In the genomic region with DNA sequence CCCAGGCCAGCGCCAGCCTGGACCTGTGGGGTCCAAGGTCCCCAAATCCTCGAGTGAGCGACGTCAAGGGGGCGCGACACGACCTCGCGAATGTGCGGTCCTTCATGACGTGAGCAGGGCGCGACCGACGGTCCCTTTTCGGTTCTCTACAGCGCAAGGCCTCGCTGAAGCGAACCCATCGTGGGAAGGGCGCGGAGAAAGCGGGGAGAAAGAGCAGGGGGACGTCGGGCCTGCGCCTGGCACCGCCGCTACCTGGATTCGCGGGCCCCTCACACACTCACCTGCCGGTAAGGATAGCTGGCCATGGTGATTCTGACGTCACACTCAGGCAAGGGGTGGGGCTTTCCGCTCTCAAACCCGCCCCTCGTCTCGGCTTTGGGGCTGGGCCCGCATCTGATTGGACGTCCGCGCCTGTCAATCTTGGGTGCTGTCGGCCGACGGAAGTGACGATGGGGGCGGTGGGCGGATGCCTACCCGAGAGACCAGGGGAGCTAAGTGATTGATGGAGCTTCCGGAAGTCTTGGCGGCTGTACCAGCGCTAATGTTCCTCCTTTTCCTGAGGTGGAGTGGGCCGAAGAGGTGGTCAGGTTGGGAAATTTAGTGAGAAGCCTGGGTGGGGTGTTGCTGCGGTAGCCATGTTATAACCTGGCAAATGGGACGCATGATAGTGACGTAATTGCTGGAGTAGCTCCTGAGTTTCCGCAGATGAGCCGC, we compare ENCODE assay signal across 1 cellular context.
TF ChIP-seq lines count a peak whose summit lies in the region.

TSS of gene PEF1 (minus strand) at position 317 of the 714 bp plus-strand sequence. CDS start at position 305, 12 bp downstream.

TF ChIP-seq in GM12878, 131 proteins besides CTCF, POLR2A, EP300 and RAD21 (continued from another document and continues in another):
- TF ChIP-seq E2F4 (IDR thresholded peaks at IDR 0.05; ENCODE audit: low read depth, low read length) = no peak
- TF ChIP-seq, protein P1, sequence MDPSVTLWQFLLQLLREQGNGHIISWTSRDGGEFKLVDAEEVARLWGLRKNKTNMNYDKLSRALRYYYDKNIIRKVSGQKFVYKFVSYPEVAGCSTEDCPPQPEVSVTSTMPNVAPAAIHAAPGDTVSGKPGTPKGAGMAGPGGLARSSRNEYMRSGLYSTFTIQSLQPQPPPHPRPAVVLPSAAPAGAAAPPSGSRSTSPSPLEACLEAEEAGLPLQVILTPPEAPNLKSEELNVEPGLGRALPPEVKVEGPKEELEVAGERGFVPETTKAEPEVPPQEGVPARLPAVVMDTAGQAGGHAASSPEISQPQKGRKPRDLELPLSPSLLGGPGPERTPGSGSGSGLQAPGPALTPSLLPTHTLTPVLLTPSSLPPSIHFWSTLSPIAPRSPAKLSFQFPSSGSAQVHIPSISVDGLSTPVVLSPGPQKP (IDR thresholded peaks at IDR 0.05; ENCODE audit: low read depth, low read length) = peak; percentile 27; the same call in 1 of the 2 replicates
- TF ChIP-seq, protein P2, sequence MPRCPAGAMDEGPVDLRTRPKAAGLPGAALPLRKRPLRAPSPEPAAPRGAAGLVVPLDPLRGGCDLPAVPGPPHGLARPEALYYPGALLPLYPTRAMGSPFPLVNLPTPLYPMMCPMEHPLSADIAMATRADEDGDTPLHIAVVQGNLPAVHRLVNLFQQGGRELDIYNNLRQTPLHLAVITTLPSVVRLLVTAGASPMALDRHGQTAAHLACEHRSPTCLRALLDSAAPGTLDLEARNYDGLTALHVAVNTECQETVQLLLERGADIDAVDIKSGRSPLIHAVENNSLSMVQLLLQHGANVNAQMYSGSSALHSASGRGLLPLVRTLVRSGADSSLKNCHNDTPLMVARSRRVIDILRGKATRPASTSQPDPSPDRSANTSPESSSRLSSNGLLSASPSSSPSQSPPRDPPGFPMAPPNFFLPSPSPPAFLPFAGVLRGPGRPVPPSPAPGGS (IDR thresholded peaks at IDR 0.05; ENCODE audit: borderline replicate concordance, insufficient read depth, low read depth, low read length, poor library complexity, severe bottlenecking) = no peak
- TF ChIP-seq JUND (IDR thresholded peaks at IDR 0.05; ENCODE audit: low read depth, low read length) = no peak
- TF ChIP-seq CREM (IDR thresholded peaks at IDR 0.05; ENCODE audit: low read depth) = peak; percentile 100
- TF ChIP-seq YY1 (IDR thresholded peaks at IDR 0.05; ENCODE audit: low read depth, low read length) = peak; percentile 100
- TF ChIP-seq, protein P3, sequence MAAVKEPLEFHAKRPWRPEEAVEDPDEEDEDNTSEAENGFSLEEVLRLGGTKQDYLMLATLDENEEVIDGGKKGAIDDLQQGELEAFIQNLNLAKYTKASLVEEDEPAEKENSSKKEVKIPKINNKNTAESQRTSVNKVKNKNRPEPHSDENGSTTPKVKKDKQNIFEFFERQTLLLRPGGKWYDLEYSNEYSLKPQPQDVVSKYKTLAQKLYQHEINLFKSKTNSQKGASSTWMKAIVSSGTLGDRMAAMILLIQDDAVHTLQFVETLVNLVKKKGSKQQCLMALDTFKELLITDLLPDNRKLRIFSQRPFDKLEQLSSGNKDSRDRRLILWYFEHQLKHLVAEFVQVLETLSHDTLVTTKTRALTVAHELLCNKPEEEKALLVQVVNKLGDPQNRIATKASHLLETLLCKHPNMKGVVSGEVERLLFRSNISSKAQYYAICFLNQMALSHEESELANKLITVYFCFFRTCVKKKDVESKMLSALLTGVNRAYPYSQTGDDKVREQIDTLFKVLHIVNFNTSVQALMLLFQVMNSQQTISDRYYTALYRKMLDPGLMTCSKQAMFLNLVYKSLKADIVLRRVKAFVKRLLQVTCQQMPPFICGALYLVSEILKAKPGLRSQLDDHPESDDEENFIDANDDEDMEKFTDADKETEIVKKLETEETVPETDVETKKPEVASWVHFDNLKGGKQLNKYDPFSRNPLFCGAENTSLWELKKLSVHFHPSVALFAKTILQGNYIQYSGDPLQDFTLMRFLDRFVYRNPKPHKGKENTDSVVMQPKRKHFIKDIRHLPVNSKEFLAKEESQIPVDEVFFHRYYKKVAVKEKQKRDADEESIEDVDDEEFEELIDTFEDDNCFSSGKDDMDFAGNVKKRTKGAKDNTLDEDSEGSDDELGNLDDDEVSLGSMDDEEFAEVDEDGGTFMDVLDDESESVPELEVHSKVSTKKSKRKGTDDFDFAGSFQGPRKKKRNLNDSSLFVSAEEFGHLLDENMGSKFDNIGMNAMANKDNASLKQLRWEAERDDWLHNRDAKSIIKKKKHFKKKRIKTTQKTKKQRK (IDR thresholded peaks at IDR 0.05; ENCODE audit: low read depth, low read length) = peak; percentile 52
- peak; percentile 98 for TF ChIP-seq CREB1 (IDR thresholded peaks at IDR 0.05; ENCODE audit: low read depth)
- TF ChIP-seq KAT2A (conservative IDR thresholded peaks at IDR 0.05; ENCODE audit: control insufficient read depth, low read depth, low read length) = no peak
- peak; percentile 81 for TF ChIP-seq ESRRA (IDR thresholded peaks at IDR 0.05; ENCODE audit: low read length)
- peak; percentile 5 to 79; a peak in 2 of 4 replicates for TF ChIP-seq BHLHE40 (IDR thresholded peaks at IDR 0.05; ENCODE audit: borderline replicate concordance in 1 of 2, low read depth in 2 of 2, low read length in 1 of 2)
- TF ChIP-seq, protein P4, sequence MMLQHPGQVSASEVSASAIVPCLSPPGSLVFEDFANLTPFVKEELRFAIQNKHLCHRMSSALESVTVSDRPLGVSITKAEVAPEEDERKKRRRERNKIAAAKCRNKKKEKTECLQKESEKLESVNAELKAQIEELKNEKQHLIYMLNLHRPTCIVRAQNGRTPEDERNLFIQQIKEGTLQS (IDR thresholded peaks at IDR 0.05; ENCODE audit: borderline replicate concordance, extremely low read depth, low read depth, low read length) = peak; percentile 82; the same call in 1 of the 2 replicates
- peak; percentile 94 for TF ChIP-seq E2F8 (IDR thresholded peaks at IDR 0.05; ENCODE audit: low read depth, partially characterized antibody)
- no peak for TF ChIP-seq RBBP5 (conservative IDR thresholded peaks at IDR 0.05)
- peak; percentile 89 for TF ChIP-seq SP1 (IDR thresholded peaks at IDR 0.05; ENCODE audit: low read depth, low read length)
- TF ChIP-seq RUNX3 (IDR thresholded peaks at IDR 0.05; ENCODE audit: low read length) = peak; percentile 68
- peak; percentile 70; the same call in 1 of the 2 replicates for TF ChIP-seq STAT1 (conservative IDR thresholded peaks at IDR 0.05)
- peak; percentile 75 for TF ChIP-seq ZNF207 (IDR thresholded peaks at IDR 0.05; ENCODE audit: borderline replicate concordance)
- TF ChIP-seq MEF2B (IDR thresholded peaks at IDR 0.05; ENCODE audit: partially characterized antibody, poor library complexity, severe bottlenecking) = no peak
- TF ChIP-seq E4F1 (IDR thresholded peaks at IDR 0.05; ENCODE audit: borderline replicate concordance, partially characterized antibody) = peak; percentile 16
- no peak for TF ChIP-seq TCF3 (IDR thresholded peaks at IDR 0.05; ENCODE audit: borderline replicate concordance, insufficient read depth, low read depth, low read length)
- TF ChIP-seq RFX5 (IDR thresholded peaks at IDR 0.05; ENCODE audit: low read depth, low read length) = peak; percentile 90
- TF ChIP-seq, protein P5, sequence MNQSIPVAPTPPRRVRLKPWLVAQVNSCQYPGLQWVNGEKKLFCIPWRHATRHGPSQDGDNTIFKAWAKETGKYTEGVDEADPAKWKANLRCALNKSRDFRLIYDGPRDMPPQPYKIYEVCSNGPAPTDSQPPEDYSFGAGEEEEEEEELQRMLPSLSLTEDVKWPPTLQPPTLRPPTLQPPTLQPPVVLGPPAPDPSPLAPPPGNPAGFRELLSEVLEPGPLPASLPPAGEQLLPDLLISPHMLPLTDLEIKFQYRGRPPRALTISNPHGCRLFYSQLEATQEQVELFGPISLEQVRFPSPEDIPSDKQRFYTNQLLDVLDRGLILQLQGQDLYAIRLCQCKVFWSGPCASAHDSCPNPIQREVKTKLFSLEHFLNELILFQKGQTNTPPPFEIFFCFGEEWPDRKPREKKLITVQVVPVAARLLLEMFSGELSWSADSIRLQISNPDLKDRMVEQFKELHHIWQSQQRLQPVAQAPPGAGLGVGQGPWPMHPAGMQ (IDR thresholded peaks at IDR 0.05; ENCODE audit: borderline replicate concordance) = no peak
- TF ChIP-seq, protein P6, sequence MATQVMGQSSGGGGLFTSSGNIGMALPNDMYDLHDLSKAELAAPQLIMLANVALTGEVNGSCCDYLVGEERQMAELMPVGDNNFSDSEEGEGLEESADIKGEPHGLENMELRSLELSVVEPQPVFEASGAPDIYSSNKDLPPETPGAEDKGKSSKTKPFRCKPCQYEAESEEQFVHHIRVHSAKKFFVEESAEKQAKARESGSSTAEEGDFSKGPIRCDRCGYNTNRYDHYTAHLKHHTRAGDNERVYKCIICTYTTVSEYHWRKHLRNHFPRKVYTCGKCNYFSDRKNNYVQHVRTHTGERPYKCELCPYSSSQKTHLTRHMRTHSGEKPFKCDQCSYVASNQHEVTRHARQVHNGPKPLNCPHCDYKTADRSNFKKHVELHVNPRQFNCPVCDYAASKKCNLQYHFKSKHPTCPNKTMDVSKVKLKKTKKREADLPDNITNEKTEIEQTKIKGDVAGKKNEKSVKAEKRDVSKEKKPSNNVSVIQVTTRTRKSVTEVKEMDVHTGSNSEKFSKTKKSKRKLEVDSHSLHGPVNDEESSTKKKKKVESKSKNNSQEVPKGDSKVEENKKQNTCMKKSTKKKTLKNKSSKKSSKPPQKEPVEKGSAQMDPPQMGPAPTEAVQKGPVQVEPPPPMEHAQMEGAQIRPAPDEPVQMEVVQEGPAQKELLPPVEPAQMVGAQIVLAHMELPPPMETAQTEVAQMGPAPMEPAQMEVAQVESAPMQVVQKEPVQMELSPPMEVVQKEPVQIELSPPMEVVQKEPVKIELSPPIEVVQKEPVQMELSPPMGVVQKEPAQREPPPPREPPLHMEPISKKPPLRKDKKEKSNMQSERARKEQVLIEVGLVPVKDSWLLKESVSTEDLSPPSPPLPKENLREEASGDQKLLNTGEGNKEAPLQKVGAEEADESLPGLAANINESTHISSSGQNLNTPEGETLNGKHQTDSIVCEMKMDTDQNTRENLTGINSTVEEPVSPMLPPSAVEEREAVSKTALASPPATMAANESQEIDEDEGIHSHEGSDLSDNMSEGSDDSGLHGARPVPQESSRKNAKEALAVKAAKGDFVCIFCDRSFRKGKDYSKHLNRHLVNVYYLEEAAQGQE (IDR thresholded peaks at IDR 0.05; ENCODE audit: low read depth, low read length) = no peak
- TF ChIP-seq GATAD2B (conservative IDR thresholded peaks at IDR 0.05; ENCODE audit: low read depth) = peak; percentile 51
- TF ChIP-seq ZNF384 (IDR thresholded peaks at IDR 0.05; ENCODE audit: borderline replicate concordance, low read depth, low read length) = no peak
- TF ChIP-seq CHD1 (IDR thresholded peaks at IDR 0.05; ENCODE audit: low read depth, low read length) = 0 out of 2 replicates have a peak, but pooled peaks have one; percentile 12
- peak; percentile 83; the same call in 1 of the 2 replicates for TF ChIP-seq MLLT1 (IDR thresholded peaks at IDR 0.05)
- peak; percentile 46 for TF ChIP-seq FOXK2 (IDR thresholded peaks at IDR 0.05)
- TF ChIP-seq CHD2 (IDR thresholded peaks at IDR 0.05; ENCODE audit: borderline replicate concordance, low read depth, low read length) = peak; percentile 80; the same call in 1 of the 2 replicates
